In the genomic region with DNA sequence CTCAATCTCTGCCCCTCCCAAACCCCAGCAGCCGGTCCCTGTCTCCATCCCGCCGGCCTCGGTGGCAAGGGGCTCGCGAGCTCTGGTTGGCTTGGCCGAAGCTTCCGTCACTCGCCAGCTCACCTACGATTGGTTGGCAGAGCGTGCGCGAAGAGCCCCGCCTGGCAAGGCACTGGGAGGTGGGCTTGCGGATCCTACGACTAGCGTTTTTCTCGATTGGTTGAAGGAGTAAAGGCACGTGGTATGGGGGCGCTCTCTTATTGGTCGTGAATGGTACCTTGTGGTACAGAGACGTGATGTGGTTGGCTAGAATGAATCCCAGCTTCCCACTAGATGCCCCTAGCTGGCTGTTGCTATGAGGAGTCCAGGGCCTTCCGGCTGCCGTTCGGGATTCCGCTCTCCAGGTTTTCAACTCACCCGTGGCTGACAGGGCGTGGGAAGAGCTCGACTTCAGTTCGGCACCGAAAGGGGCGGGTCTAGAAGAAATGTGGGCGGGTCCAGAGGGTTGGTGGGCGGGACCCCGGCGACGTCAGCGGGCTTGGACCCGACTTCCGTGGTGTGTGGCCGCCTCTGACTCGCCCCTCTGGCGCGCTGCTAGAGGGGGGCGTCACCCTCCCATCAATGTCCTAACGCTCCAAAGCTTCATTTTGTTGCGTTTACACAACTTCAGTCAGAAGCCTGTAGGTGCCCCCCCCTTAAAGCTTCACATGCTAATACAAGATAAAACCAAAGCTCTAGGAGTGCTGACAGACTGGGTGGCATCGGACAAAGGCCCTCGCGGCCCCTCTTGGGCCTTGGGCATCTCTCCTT, we compare ENCODE assay signal across 1 cellular context.
TF ChIP-seq lines count a peak whose summit lies in the region.

No MANE protein-coding gene starts in this region.

TF ChIP-seq in HepG2, 621 proteins besides CTCF, POLR2A, EP300 and RAD21 (continued from another document and continues in another):
- TF ChIP-seq, protein P1, sequence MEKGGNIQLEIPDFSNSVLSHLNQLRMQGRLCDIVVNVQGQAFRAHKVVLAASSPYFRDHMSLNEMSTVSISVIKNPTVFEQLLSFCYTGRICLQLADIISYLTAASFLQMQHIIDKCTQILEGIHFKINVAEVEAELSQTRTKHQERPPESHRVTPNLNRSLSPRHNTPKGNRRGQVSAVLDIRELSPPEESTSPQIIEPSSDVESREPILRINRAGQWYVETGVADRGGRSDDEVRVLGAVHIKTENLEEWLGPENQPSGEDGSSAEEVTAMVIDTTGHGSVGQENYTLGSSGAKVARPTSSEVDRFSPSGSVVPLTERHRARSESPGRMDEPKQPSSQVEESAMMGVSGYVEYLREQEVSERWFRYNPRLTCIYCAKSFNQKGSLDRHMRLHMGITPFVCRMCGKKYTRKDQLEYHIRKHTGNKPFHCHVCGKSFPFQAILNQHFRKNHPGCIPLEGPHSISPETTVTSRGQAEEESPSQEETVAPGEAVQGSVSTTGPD (CRISPR knock-in tag; IDR thresholded peaks at IDR 0.05) = no peak
- TF ChIP-seq ZNF558 (CRISPR knock-in tag; IDR thresholded peaks at IDR 0.05; ENCODE audit: borderline replicate concordance) = no peak
- TF ChIP-seq ZNF616 (CRISPR knock-in tag; IDR thresholded peaks at IDR 0.05; ENCODE audit: low read depth) = no peak
- TF ChIP-seq TCF7 (IDR thresholded peaks at IDR 0.05; ENCODE audit: low read depth) = no peak
- TF ChIP-seq ZNF567 (CRISPR knock-in tag; IDR thresholded peaks at IDR 0.05; ENCODE audit: borderline replicate concordance) = 0 out of 2 replicates have a peak, but pooled peaks have one; percentile 62
- TF ChIP-seq, protein P2, sequence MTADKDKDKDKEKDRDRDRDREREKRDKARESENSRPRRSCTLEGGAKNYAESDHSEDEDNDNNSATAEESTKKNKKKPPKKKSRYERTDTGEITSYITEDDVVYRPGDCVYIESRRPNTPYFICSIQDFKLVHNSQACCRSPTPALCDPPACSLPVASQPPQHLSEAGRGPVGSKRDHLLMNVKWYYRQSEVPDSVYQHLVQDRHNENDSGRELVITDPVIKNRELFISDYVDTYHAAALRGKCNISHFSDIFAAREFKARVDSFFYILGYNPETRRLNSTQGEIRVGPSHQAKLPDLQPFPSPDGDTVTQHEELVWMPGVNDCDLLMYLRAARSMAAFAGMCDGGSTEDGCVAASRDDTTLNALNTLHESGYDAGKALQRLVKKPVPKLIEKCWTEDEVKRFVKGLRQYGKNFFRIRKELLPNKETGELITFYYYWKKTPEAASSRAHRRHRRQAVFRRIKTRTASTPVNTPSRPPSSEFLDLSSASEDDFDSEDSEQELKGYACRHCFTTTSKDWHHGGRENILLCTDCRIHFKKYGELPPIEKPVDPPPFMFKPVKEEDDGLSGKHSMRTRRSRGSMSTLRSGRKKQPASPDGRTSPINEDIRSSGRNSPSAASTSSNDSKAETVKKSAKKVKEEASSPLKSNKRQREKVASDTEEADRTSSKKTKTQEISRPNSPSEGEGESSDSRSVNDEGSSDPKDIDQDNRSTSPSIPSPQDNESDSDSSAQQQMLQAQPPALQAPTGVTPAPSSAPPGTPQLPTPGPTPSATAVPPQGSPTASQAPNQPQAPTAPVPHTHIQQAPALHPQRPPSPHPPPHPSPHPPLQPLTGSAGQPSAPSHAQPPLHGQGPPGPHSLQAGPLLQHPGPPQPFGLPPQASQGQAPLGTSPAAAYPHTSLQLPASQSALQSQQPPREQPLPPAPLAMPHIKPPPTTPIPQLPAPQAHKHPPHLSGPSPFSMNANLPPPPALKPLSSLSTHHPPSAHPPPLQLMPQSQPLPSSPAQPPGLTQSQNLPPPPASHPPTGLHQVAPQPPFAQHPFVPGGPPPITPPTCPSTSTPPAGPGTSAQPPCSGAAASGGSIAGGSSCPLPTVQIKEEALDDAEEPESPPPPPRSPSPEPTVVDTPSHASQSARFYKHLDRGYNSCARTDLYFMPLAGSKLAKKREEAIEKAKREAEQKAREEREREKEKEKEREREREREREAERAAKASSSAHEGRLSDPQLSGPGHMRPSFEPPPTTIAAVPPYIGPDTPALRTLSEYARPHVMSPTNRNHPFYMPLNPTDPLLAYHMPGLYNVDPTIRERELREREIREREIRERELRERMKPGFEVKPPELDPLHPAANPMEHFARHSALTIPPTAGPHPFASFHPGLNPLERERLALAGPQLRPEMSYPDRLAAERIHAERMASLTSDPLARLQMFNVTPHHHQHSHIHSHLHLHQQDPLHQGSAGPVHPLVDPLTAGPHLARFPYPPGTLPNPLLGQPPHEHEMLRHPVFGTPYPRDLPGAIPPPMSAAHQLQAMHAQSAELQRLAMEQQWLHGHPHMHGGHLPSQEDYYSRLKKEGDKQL (CRISPR knock-in tag; IDR thresholded peaks at IDR 0.05; ENCODE audit: low read depth) = no peak; the same call in 1 of the 2 replicates
- TF ChIP-seq CEBPZ (IDR thresholded peaks at IDR 0.05; ENCODE audit: low read length) = no peak
- TF ChIP-seq ZNF670 (CRISPR knock-in tag; IDR thresholded peaks at IDR 0.05; ENCODE audit: borderline replicate concordance) = 0 out of 2 replicates have a peak, but pooled peaks have one; percentile 71
- peak; percentile 65; the same call in 1 of the 2 replicates for TF ChIP-seq RXRB (CRISPR knock-in tag; IDR thresholded peaks at IDR 0.05; ENCODE audit: borderline replicate concordance)
- TF ChIP-seq ZNF512 (CRISPR knock-in tag; IDR thresholded peaks at IDR 0.05) = no peak
- TF ChIP-seq RBFOX2 (IDR thresholded peaks at IDR 0.05; ENCODE audit: low read depth, low read length) = peak; percentile 63
- TF ChIP-seq ZNF207 (IDR thresholded peaks at IDR 0.05; ENCODE audit: borderline replicate concordance) = no peak
- TF ChIP-seq ZNF563 (CRISPR knock-in tag; IDR thresholded peaks at IDR 0.05) = no peak
- TF ChIP-seq, protein P3, sequence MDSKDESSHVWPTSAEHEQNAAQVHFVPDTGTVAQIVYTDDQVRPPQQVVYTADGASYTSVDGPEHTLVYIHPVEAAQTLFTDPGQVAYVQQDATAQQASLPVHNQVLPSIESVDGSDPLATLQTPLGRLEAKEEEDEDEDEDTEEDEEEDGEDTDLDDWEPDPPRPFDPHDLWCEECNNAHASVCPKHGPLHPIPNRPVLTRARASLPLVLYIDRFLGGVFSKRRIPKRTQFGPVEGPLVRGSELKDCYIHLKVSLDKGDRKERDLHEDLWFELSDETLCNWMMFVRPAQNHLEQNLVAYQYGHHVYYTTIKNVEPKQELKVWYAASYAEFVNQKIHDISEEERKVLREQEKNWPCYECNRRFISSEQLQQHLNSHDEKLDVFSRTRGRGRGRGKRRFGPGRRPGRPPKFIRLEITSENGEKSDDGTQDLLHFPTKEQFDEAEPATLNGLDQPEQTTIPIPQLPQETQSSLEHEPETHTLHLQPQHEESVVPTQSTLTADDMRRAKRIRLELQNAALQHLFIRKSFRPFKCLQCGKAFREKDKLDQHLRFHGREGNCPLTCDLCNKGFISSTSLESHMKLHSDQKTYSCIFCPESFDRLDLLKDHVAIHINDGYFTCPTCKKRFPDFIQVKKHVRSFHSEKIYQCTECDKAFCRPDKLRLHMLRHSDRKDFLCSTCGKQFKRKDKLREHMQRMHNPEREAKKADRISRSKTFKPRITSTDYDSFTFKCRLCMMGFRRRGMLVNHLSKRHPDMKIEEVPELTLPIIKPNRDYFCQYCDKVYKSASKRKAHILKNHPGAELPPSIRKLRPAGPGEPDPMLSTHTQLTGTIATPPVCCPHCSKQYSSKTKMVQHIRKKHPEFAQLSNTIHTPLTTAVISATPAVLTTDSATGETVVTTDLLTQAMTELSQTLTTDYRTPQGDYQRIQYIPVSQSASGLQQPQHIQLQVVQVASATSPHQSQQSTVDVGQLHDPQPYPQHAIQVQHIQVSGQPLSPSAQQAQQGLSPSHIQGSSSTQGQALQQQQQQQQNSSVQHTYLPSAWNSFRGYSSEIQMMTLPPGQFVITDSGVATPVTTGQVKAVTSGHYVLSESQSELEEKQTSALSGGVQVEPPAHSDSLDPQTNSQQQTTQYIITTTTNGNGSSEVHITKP (CRISPR knock-in tag; IDR thresholded peaks at IDR 0.05; ENCODE audit: low read depth) = no peak
- 0 out of 2 replicates have a peak, but pooled peaks have one; percentile 76 for TF ChIP-seq NAIF1 (CRISPR knock-in tag; IDR thresholded peaks at IDR 0.05; ENCODE audit: borderline replicate concordance)
- peak; percentile 59; the same call in 1 of the 2 replicates for TF ChIP-seq ATF2 (CRISPR knock-in tag; IDR thresholded peaks at IDR 0.05)
- no peak for TF ChIP-seq ZNF160 (CRISPR knock-in tag; IDR thresholded peaks at IDR 0.05)
- TF ChIP-seq HOXA7 (CRISPR knock-in tag; IDR thresholded peaks at IDR 0.05) = no peak
- no peak for TF ChIP-seq ZNF276 (CRISPR knock-in tag; IDR thresholded peaks at IDR 0.05; ENCODE audit: low read depth)
- TF ChIP-seq, protein P4, sequence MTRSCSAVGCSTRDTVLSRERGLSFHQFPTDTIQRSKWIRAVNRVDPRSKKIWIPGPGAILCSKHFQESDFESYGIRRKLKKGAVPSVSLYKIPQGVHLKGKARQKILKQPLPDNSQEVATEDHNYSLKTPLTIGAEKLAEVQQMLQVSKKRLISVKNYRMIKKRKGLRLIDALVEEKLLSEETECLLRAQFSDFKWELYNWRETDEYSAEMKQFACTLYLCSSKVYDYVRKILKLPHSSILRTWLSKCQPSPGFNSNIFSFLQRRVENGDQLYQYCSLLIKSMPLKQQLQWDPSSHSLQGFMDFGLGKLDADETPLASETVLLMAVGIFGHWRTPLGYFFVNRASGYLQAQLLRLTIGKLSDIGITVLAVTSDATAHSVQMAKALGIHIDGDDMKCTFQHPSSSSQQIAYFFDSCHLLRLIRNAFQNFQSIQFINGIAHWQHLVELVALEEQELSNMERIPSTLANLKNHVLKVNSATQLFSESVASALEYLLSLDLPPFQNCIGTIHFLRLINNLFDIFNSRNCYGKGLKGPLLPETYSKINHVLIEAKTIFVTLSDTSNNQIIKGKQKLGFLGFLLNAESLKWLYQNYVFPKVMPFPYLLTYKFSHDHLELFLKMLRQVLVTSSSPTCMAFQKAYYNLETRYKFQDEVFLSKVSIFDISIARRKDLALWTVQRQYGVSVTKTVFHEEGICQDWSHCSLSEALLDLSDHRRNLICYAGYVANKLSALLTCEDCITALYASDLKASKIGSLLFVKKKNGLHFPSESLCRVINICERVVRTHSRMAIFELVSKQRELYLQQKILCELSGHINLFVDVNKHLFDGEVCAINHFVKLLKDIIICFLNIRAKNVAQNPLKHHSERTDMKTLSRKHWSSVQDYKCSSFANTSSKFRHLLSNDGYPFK (CRISPR knock-in tag; IDR thresholded peaks at IDR 0.05; ENCODE audit: borderline replicate concordance) = peak; percentile 67; the same call in 1 of the 2 replicates
- no peak for TF ChIP-seq CENPX (CRISPR knock-in tag; IDR thresholded peaks at IDR 0.05)
- TF ChIP-seq, protein P5, sequence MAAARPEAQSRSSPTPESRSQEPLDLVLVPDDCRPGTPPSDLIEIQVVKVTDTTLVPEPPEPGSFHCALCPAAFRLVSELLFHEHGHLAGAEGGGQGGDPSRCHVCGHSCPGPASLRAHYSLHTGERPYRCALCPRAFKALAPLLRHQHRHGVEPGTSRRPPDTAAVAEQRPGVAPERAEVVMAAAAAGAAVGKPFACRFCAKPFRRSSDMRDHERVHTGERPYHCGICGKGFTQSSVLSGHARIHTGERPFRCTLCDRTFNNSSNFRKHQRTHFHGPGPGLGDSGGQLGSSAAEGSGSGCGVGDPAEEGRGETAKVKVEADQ (CRISPR knock-in tag; IDR thresholded peaks at IDR 0.05; ENCODE audit: borderline replicate concordance) = peak; percentile 56; the same call in 1 of the 2 replicates
- TF ChIP-seq KLF12 (CRISPR knock-in tag; IDR thresholded peaks at IDR 0.05; ENCODE audit: borderline replicate concordance) = no peak; the same call in 1 of the 2 replicates
